In genomic region chr2:48112911-48113687, GRCh38 we compare ENCODE assay signal across 9 cellular contexts.
DNase-seq lines count a peak whose midpoint lies in the region; ATAC-seq, FAIRE-seq and TF ChIP-seq lines count a peak whose summit lies in the region.
"Had no signal": no experiment of that assay in that cellular context is flagged by ENCODE, and none has a peak within 500 bp of the region (broad histone marks: within the 10 kb centered on the region; RNA-seq: fewer than 3 reads in every experiment).

No MANE protein-coding gene starts in this region.

- peaks cover 22% of the 10 kb centered on the region for H3K4me1 Mint-ChIP-seq in activated T-cell treated with anti-CD3 and anti-CD28 coated beads, Interleukin-2, amount 50 U/mL, for 4 hours (ENCODE audit: low read depth)

- no peaks in the 10 kb centered on the region for H3K27me3 ChIP-seq in PC-9 (ENCODE audit: insufficient read depth, low read depth)
- H3K27me3 ChIP-seq in dorsolateral prefrontal cortex: no peaks in the 10 kb centered on the region
- no peaks in the 10 kb centered on the region for H3K27me3 ChIP-seq in parathyroid adenoma (ENCODE audit: control insufficient read depth, insufficient read depth, low read length)

- H3K27ac ChIP-seq in PC-9 (peak overlapping the region; percentile 91), dorsolateral prefrontal cortex (peak overlapping the region in 52 of 59 donors; percentile 1 to 99 (median 96)), parathyroid adenoma (no peak overlapping the region)

- H3K4me3 ChIP-seq in PC-9 (no peak overlapping the region), dorsolateral prefrontal cortex (no peak overlapping the region), parathyroid adenoma (ENCODE audit: low read depth, low read length) (no peak overlapping the region)

- TF ChIP-seq CTCF in PC-9 (conservative IDR thresholded peaks at IDR 0.05) (no peak), dorsolateral prefrontal cortex (IDR thresholded peaks at IDR 0.05 in 54 of 56, conservative IDR thresholded peaks at IDR 0.05 in 2 of 56; ENCODE audit: low read depth in 1 of 56, partially characterized antibody in 56 of 56) (no peak), parathyroid adenoma (IDR thresholded peaks at IDR 0.05) (no peak)

- CTCF ChIA-PET in PC-9 (lab: Charles Lee): interaction anchor here (0.6 kb wide), 3 partner anchors 15 to 329 kb away, joined by 3 to 13 read pairs (median 4); no protein-coding TSS in a partner anchor

- no peaks in the 10 kb centered on the region for H3K36me3 Mint-ChIP-seq in activated T-cell treated with anti-CD3 and anti-CD28 coated beads, Interleukin-2, amount 50 U/mL, for 4 hours (ENCODE audit: insufficient read depth)

- ATAC-seq in GM21360 (IDR thresholded peaks at IDR 0.05; ENCODE audit: unreplicated experiment): no peak
- no peak for ATAC-seq in activated T-cell treated with anti-CD3 and anti-CD28 coated beads, Interleukin-2, amount 50 U/mL, for 4 hours

- no peak overlapping the region for H3K4me3 Mint-ChIP-seq in activated T-cell treated with anti-CD3 and anti-CD28 coated beads, Interleukin-2, amount 50 U/mL, for 4 hours

- H4K20me1 ChIP-seq in PC-9 (ENCODE audit: insufficient read depth): no peaks in the 10 kb centered on the region

- no peaks in the 10 kb centered on the region for H3K9me3 Mint-ChIP-seq in activated T-cell treated with anti-CD3 and anti-CD28 coated beads, Interleukin-2, amount 50 U/mL, for 4 hours

- H3F3A ChIP-seq in PC-9 (ENCODE audit: insufficient read depth, low read depth): peaks cover 45% of the 10 kb centered on the region

- H3K4me2 ChIP-seq in PC-9 (peak overlapping the region; percentile 30), parathyroid adenoma (ENCODE audit: low read length) (no peak overlapping the region)

- DNase-seq in EH (ENCODE audit: low read depth): peak; percentile 28
- peak in 1 of 2 experiments; percentile 80 for DNase-seq in PC-9
- DNase-seq in dorsolateral prefrontal cortex: no peak
- no peak for DNase-seq in GM19239 (ENCODE audit: insufficient read length, low spot score)
- no peak for DNase-seq in activated T-cell treated with anti-CD3 and anti-CD28 coated beads, Interleukin-2, amount 50 U/mL, for 4 hours
- DNase-seq in medulla oblongata (ENCODE audit: extremely low spot score): no peak
- DNase-seq: GDM1 had no signal

- H3K36me3 ChIP-seq in PC-9 (ENCODE audit: low read depth) (no peaks in the 10 kb centered on the region), parathyroid adenoma (ENCODE audit: control insufficient read depth, insufficient read depth, low read length) (no peaks in the 10 kb centered on the region)

- no peaks in the 10 kb centered on the region for H3K9me3 ChIP-seq in PC-9 (ENCODE audit: insufficient read depth, low read depth)
- H3K9me3 ChIP-seq in parathyroid adenoma (ENCODE audit: control insufficient read depth, low read length): no peaks in the 10 kb centered on the region

- POLR2A ChIA-PET in PC-9 (lab: Charles Lee; ENCODE audit: unreplicated experiment): no interaction called here

- H3K9ac ChIP-seq in parathyroid adenoma: no peak overlapping the region

- FAIRE-seq in GM19239 (lab: Jason Lieb, UNC): no peak

- no peaks in the 10 kb centered on the region for H3K79me2 ChIP-seq in PC-9 (ENCODE audit: low read depth)
- H3K79me2 ChIP-seq in parathyroid adenoma: no peaks in the 10 kb centered on the region

- no peaks in the 10 kb centered on the region for H3K9me2 ChIP-seq in PC-9 (ENCODE audit: insufficient read depth)

- intact Hi-C loops in PC-9 (cut with micrococcal nuclease; ENCODE audit: unreplicated experiment): no loop called here
- intact Hi-C loops in dorsolateral prefrontal cortex (cut with DNase I): no loop called here

- H3K27me3 Mint-ChIP-seq in activated T-cell treated with anti-CD3 and anti-CD28 coated beads, Interleukin-2, amount 50 U/mL, for 4 hours (ENCODE audit: low read depth): no peaks in the 10 kb centered on the region

- BruUV-seq in PC-9 (replicated peaks; lab: Mats Ljungman, UMichigan): no TSS peak

- H2AFZ ChIP-seq in PC-9: no peak overlapping the region
- H2AFZ ChIP-seq in parathyroid adenoma: peak overlapping the region; percentile 59

- H3K4me1 ChIP-seq in PC-9 (replicated peaks; ENCODE audit: insufficient read depth) (peaks cover 63% of the 10 kb centered on the region), parathyroid adenoma (no peaks in the 10 kb centered on the region)
